ENCODE assay signal across 1 cellular context in the genomic region with DNA sequence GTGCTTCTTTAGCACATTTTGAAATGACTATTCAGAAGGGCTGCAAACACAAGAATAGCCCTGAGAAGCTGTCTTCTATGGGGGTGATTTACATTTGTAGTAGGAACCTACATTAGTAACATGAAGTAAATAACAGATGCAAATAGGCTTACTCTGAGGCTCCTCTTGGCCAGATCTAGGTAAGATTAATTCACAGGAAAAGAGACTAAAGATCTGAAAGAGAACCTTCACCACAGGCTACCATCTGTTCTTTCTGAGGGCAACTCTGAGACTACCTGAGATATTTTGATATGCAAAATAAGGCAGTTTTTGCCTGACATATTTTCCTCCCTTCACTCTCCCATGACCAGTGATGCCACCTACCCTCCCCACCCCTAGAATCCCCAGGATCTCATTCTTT.
TF ChIP-seq lines count a peak whose summit lies in the region.

No MANE protein-coding gene starts in this region.

TF ChIP-seq in H1, 55 proteins besides CTCF, POLR2A, EP300 and RAD21 (continued from another document):
- TF ChIP-seq, protein P1, sequence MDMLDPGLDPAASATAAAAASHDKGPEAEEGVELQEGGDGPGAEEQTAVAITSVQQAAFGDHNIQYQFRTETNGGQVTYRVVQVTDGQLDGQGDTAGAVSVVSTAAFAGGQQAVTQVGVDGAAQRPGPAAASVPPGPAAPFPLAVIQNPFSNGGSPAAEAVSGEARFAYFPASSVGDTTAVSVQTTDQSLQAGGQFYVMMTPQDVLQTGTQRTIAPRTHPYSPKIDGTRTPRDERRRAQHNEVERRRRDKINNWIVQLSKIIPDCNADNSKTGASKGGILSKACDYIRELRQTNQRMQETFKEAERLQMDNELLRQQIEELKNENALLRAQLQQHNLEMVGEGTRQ (IDR thresholded peaks at IDR 0.05; ENCODE audit: low read length): no peak
- TF ChIP-seq RXRA (IDR thresholded peaks at IDR 0.05; ENCODE audit: insufficient read depth, low read depth, low read length): no peak
